Comparison of ENCODE assay signal across 16 cellular contexts in genomic region chr2:175585531-175585930, GRCh38.
"Had no signal": no experiment of that assay in that cellular context is flagged by ENCODE, and none has a peak within 500 bp of the region (broad histone marks: within the 10 kb centered on the region; RNA-seq: fewer than 3 reads in every experiment).

No MANE protein-coding gene starts in this region.

- H2AFZ ChIP-seq: PC-9 had no signal

- H3K4me2 ChIP-seq: PC-9 had no signal

- H3K27me3 ChIP-seq: Peyer's patch, SJCRH30 had no signal

- H3K36me3 ChIP-seq: Peyer's patch, SJCRH30 had no signal

- H3K9me3 ChIP-seq: Peyer's patch, SJCRH30 had no signal

- H3K4me1 ChIP-seq: Peyer's patch, SJCRH30 had no signal

- H3K4me3 ChIP-seq: PC-9, Peyer's patch, SJCRH30 had no signal

- H3K27ac ChIP-seq: PC-9, Peyer's patch, SJCRH30 had no signal

- DNase-seq: IMR-90; NCI-H1092 treated with DMSO at 0.1 percent for 48 hours; NCI-H1436; NCI-H1930; NCI-H2081; NCI-H2107; NCI-H2227 treated with DMSO at 0.1 percent for 48 hours; NCI-H526 treated with DMSO at 0.1 percent for 48 hours; NCI-H774; NK-92 treated with Interleukin-12 subunit alpha and Interleukin-12 subunit beta, amount 100 ng/mL, for 24 hours; OCI-M1; PC-9; Peyer's patch; SHP77 treated with DMSO at 0.1 percent for 48 hours; SJCRH30 had no signal

- ATAC-seq: Right ventricle myocardium inferior had no signal
